ENCODE assay signal across 23 cellular contexts in genomic region chr1:46169811-46170454, GRCh38. TPM values are rescaled to one million over a fixed set of nuclear protein-coding genes. Genes with fewer than 3 reads are reported as not detected.
DNase-seq lines count a peak whose midpoint lies in the region; ATAC-seq and TF ChIP-seq lines count a peak whose summit lies in the region.
"Had no signal": no experiment of that assay in that cellular context is flagged by ENCODE, and none has a peak within 500 bp of the region (broad histone marks: within the 10 kb centered on the region; RNA-seq: fewer than 3 reads in every experiment).

No MANE protein-coding gene starts in this region.

- H3K4me3 ChIP-seq in heart left ventricle, result no peak overlapping the region
- H3K4me3 ChIP-seq in PC-9, result no peak overlapping the region
- H3K4me3 ChIP-seq in thyroid gland (replicated peaks in 1 of 3), result no peak overlapping the region
- no peak overlapping the region for H3K4me3 ChIP-seq in upper lobe of right lung
- H3K4me3 ChIP-seq: BLaER1 treated with 17β-estradiol and CSF1 and Interleukin-3, amounts not matched to agents 10 nM and 100 nM; MG63; SJCRH30 had no signal

- no peaks in the 10 kb centered on the region for H3K9me2 ChIP-seq in PC-9 (ENCODE audit: insufficient read depth)

- CTCF ChIA-PET in PC-9 (lab: Charles Lee), result no interaction called here

- H3F3A ChIP-seq in PC-9 (ENCODE audit: insufficient read depth, low read depth), result peaks cover 46% of the 10 kb centered on the region

- H3K27ac ChIP-seq in heart left ventricle, result peak overlapping the region in 8 of 12 donors; percentile 54 to 88 (median 80)
- H3K27ac ChIP-seq in C4-2B, result peak overlapping the region; percentile 88; the same call in 1 of the 2 replicates
- H3K27ac ChIP-seq in PC-9, result peak overlapping the region; percentile 99
- peak overlapping the region in 2 of 3 donors; percentile 49 to 81 for H3K27ac ChIP-seq in thyroid gland
- H3K27ac ChIP-seq in upper lobe of right lung, result no peak overlapping the region
- H3K27ac ChIP-seq: BLaER1 treated with 17β-estradiol and CSF1 and Interleukin-3, amounts not matched to agents 10 nM and 100 nM; SJCRH30 had no signal

- peak overlapping the region; percentile 86 for H3K4me2 ChIP-seq in PC-9

- peaks cover 0 to 5% (median 0%) of the 10 kb centered on the region in 9 donors for H3K27me3 ChIP-seq in heart left ventricle
- H3K27me3 ChIP-seq in PC-9 (ENCODE audit: insufficient read depth, low read depth), result no peaks in the 10 kb centered on the region
- no peaks in the 10 kb centered on the region for H3K27me3 ChIP-seq in thyroid gland
- H3K27me3 ChIP-seq in upper lobe of right lung, result no peaks in the 10 kb centered on the region
- H3K27me3 ChIP-seq: MG63, SJCRH30 had no signal

- H3K4me1 ChIP-seq in heart left ventricle (peaks cover 11 to 88% (median 63%) of the 10 kb centered on the region in 12 donors), PC-9 (replicated peaks; ENCODE audit: insufficient read depth) (peaks cover 65% of the 10 kb centered on the region), thyroid gland (peaks cover 45 to 71% of the 10 kb centered on the region in 2 donors), upper lobe of right lung (peaks cover 55% of the 10 kb centered on the region)

- H3K9me3 ChIP-seq in heart left ventricle, result no peaks in the 10 kb centered on the region
- H3K9me3 ChIP-seq in PC-9 (ENCODE audit: insufficient read depth, low read depth), result no peaks in the 10 kb centered on the region
- H3K9me3 ChIP-seq in thyroid gland, result no peaks in the 10 kb centered on the region
- H3K9me3 ChIP-seq in upper lobe of right lung, result no peaks in the 10 kb centered on the region
- H3K9me3 ChIP-seq: BLaER1 treated with 17β-estradiol and CSF1 and Interleukin-3, amounts not matched to agents 10 nM and 100 nM; Caco-2; MG63; SJCRH30 had no signal

- H3K36me3 ChIP-seq in heart left ventricle, result no peaks in the 10 kb centered on the region
- no peaks in the 10 kb centered on the region for H3K36me3 ChIP-seq in PC-9 (ENCODE audit: low read depth)
- no peaks in the 10 kb centered on the region for H3K36me3 ChIP-seq in thyroid gland
- H3K36me3 ChIP-seq in upper lobe of right lung, result no peaks in the 10 kb centered on the region
- H3K36me3 ChIP-seq: BLaER1 treated with 17β-estradiol and CSF1 and Interleukin-3, amounts not matched to agents 10 nM and 100 nM; MG63; SJCRH30 had no signal

- H2AFZ ChIP-seq in PC-9, result no peak overlapping the region

- ATAC-seq in heart left ventricle, result no peak
- no peak for ATAC-seq in Right ventricle myocardium superior (ENCODE audit: poor library complexity)
- no peak for ATAC-seq in upper lobe of right lung
- no peak for ATAC-seq in HG02678 (IDR thresholded peaks at IDR 0.05; ENCODE audit: unreplicated experiment)
- ATAC-seq: CD8-positive, alpha-beta T cell; SK-N-SH treated with all-trans-retinoic acid at 6 μM for 48 hours had no signal

- no peak for TF ChIP-seq CTCF in heart left ventricle (IDR thresholded peaks at IDR 0.05)
- TF ChIP-seq CTCF in C4-2B (conservative IDR thresholded peaks at IDR 0.05), result no peak
- no peak for TF ChIP-seq CTCF in PC-9 (conservative IDR thresholded peaks at IDR 0.05)
- no peak for TF ChIP-seq CTCF in thyroid gland (IDR thresholded peaks at IDR 0.05)
- TF ChIP-seq CTCF in upper lobe of right lung (IDR thresholded peaks at IDR 0.05), result no peak

- WGBS in heart left ventricle, 4 donors, result 96 to 100% (median 97%) methylated on average over 3 of the region's 3 CpGs
- WGBS in thyroid gland, 2 donors, result 94 to 96% methylated on average over 3 of the region's 3 CpGs

- H4K20me1 ChIP-seq in PC-9 (ENCODE audit: insufficient read depth), result no peaks in the 10 kb centered on the region
- H4K20me1 ChIP-seq: BLaER1 treated with 17β-estradiol and CSF1 and Interleukin-3, amounts not matched to agents 10 nM and 100 nM had no signal

- TF ChIP-seq POLR2A in heart left ventricle (IDR thresholded peaks at IDR 0.05) (no peak), thyroid gland (IDR thresholded peaks at IDR 0.05) (no peak)

- peaks cover 21% of the 10 kb centered on the region; the same call in 1 of the 2 replicates for H3K79me2 ChIP-seq in PC-9 (ENCODE audit: low read depth)

- DNase-seq in heart left ventricle, result no peak
- no peak for DNase-seq in Right ventricle myocardium superior
- no peak for DNase-seq in PC-9
- no peak for DNase-seq in thyroid gland
- no peak for DNase-seq in upper lobe of right lung
- DNase-seq: AML-193; Caco-2; CD8-positive, alpha-beta T cell; KG1; MG63; NCI-H1105 treated with DMSO at 0.1 percent for 48 hours; NCI-H146; NCI-H1930; NCI-H446; NCI-H524 treated with DMSO at 0.1 percent for 48 hours; NCI-H774; SJCRH30 had no signal

- BruUV-seq in PC-9 (replicated peaks; lab: Mats Ljungman, UMichigan), result no TSS peak

- POLR2A ChIA-PET in PC-9 (lab: Charles Lee; ENCODE audit: unreplicated experiment), result no interaction called here

- intact Hi-C loops in heart left ventricle (cut with DNase I) (loop anchor here in 3 of 10 donors (5.0 to 10.0 kb wide), 3 partner anchors 38 to 275 kb away; partner anchors contain the start of gene PIK3R3 (in 1 of the 3)), Right ventricle myocardium superior (cut with DNase I) (loop anchor here (5.0 kb wide), 1 partner anchor 38 kb away; the partner anchor contains the start of gene PIK3R3), PC-9 (cut with micrococcal nuclease; ENCODE audit: unreplicated experiment) (loop anchor here (5.0 kb wide), 1 partner anchor 483 kb away; the partner anchor contains the start of genes GPBP1L1 and TMEM69), thyroid gland (cut with DNase I) (no loop called here), upper lobe of right lung (cut with DNase I) (no loop called here)

RNA-seq across cellular contexts. Expression of gene TSPAN1, which starts 5.0 kb away (rescaled TPM):
- total RNA-seq in heart left ventricle, result 1 to 10 TPM in 5 of 9 donors, under 1 TPM in 4; 0.63 to 3.5 (median 1.1) TPM
- polyA plus RNA-seq in heart left ventricle, result 1 to 10 TPM in 1 of 2 donors, under 1 TPM in 1; 0.65 to 5.5 TPM
- total RNA-seq in Right ventricle myocardium superior, result 0.75 TPM
- 134 and 139 TPM in 2 replicates for total RNA-seq in PC-9 (2021)
- 100 to 1,000 TPM in 2 of 4 donors, 10 to 100 TPM in 2; 61.2 to 154 (median 105) TPM for total RNA-seq in thyroid gland
- total RNA-seq in upper lobe of right lung, result 6.9 TPM
- total RNA-seq: CD8-positive, alpha-beta T cell; SJCRH30 had no signal

RNA-seq across cellular contexts. Expression of gene P3R3URF, which starts 6.4 kb away (rescaled TPM):
- not detected for total RNA-seq in heart left ventricle
- not detected for polyA plus RNA-seq in heart left ventricle
- not detected for total RNA-seq in Right ventricle myocardium superior
- not detected in 2 replicates for total RNA-seq in PC-9 (2021)
- not detected for total RNA-seq in thyroid gland
- not detected for total RNA-seq in upper lobe of right lung
- total RNA-seq: A172; Caco-2; CD8-positive, alpha-beta T cell; HT-29; SJCRH30 had no signal

RNA-seq across cellular contexts. Expression of gene POMGNT1, which starts 28.3 kb away (rescaled TPM):
- total RNA-seq in heart left ventricle, result 100 to 1,000 TPM; 117 to 203 (median 144) TPM
- polyA plus RNA-seq in heart left ventricle, result 100 to 1,000 TPM in 1 of 2 donors, 10 to 100 TPM in 1; 85.2 to 117 TPM
- 110 TPM for total RNA-seq in Right ventricle myocardium superior
- 82.6 and 97.4 TPM in 2 replicates for total RNA-seq in PC-9 (2021)
- total RNA-seq in thyroid gland, result 10 to 100 TPM; 54.2 to 90.8 (median 79.3) TPM
- 63.0 TPM for total RNA-seq in upper lobe of right lung

RNA-seq across cellular contexts. Expression of gene LURAP1, which starts 33.2 kb away (rescaled TPM):
- total RNA-seq in heart left ventricle, result 10 to 100 TPM in 2 of 9 donors, 1 to 10 TPM in 7; 7.1 to 10.6 (median 8.9) TPM
- polyA plus RNA-seq in heart left ventricle, result 10 to 100 TPM in 1 of 2 donors, 1 to 10 TPM in 1; 5.9 to 10.5 TPM
- 4.8 TPM for total RNA-seq in Right ventricle myocardium superior
- 0.57 TPM in 1 of 2 replicates, not detected in the other for total RNA-seq in PC-9 (2021)
- 10 to 100 TPM; 30.5 to 47.4 (median 37.8) TPM for total RNA-seq in thyroid gland
- 2.7 TPM for total RNA-seq in upper lobe of right lung
- total RNA-seq: Caco-2; CD8-positive, alpha-beta T cell; HT-29 had no signal

RNA-seq across cellular contexts. Expression of gene PIK3R3, which starts 37.5 kb away (rescaled TPM):
- 10 to 100 TPM; 24.6 to 54.1 (median 41.9) TPM for total RNA-seq in heart left ventricle
- polyA plus RNA-seq in heart left ventricle, result 10 to 100 TPM; 11.8 to 49.0 TPM
- 26.9 TPM for total RNA-seq in Right ventricle myocardium superior
- 19.6 and 44.2 TPM in 2 replicates for total RNA-seq in PC-9 (2021)
- 10 to 100 TPM; 16.0 to 36.2 (median 20.9) TPM for total RNA-seq in thyroid gland
- 79.8 TPM for total RNA-seq in upper lobe of right lung

Comparison
In these comparisons a context has a peak if more than half of its experiments do, and no peak if none do; other contexts are left out.
1. intact Hi-C loops: an anchor here in Right ventricle myocardium superior (5.0 kb wide) and PC-9 (5.0 kb wide); none called in thyroid gland and upper lobe of right lung.